ENCODE assay signal across 1 cellular context in the genomic region with DNA sequence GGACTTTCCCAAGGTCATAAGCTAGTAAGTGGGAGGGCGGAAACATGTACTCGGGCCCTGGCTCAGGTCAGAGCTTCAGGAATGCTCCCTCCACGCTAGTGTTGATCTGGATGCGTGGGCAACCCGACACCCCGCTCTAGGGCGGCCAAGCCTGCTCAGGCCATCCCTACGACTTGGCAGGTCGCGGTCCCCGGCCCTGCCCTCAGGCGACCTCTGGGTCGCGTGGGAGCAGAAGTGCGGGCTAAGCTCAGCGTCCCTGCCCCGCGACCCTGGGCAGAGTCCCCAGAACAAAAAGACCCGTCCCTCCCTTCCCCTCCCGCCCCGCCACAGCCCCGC.
TF ChIP-seq lines count a peak whose summit lies in the region.

No MANE protein-coding gene starts in this region.

TF ChIP-seq in HepG2, 621 proteins besides CTCF, POLR2A, EP300 and RAD21 (continued from another document and continues in another):
- TF ChIP-seq, protein P1, sequence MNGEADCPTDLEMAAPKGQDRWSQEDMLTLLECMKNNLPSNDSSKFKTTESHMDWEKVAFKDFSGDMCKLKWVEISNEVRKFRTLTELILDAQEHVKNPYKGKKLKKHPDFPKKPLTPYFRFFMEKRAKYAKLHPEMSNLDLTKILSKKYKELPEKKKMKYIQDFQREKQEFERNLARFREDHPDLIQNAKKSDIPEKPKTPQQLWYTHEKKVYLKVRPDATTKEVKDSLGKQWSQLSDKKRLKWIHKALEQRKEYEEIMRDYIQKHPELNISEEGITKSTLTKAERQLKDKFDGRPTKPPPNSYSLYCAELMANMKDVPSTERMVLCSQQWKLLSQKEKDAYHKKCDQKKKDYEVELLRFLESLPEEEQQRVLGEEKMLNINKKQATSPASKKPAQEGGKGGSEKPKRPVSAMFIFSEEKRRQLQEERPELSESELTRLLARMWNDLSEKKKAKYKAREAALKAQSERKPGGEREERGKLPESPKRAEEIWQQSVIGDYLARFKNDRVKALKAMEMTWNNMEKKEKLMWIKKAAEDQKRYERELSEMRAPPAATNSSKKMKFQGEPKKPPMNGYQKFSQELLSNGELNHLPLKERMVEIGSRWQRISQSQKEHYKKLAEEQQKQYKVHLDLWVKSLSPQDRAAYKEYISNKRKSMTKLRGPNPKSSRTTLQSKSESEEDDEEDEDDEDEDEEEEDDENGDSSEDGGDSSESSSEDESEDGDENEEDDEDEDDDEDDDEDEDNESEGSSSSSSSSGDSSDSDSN (CRISPR knock-in tag; IDR thresholded peaks at IDR 0.05) = peak; percentile 51; the same call in 1 of the 2 replicates
- TF ChIP-seq, protein P2, sequence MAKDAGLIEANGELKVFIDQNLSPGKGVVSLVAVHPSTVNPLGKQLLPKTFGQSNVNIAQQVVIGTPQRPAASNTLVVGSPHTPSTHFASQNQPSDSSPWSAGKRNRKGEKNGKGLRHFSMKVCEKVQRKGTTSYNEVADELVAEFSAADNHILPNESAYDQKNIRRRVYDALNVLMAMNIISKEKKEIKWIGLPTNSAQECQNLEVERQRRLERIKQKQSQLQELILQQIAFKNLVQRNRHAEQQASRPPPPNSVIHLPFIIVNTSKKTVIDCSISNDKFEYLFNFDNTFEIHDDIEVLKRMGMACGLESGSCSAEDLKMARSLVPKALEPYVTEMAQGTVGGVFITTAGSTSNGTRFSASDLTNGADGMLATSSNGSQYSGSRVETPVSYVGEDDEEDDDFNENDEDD (CRISPR knock-in tag; IDR thresholded peaks at IDR 0.05; ENCODE audit: borderline replicate concordance) = peak; percentile 48; the same call in 1 of the 2 replicates
- TF ChIP-seq ZNF768 (CRISPR knock-in tag; IDR thresholded peaks at IDR 0.05) (peak; percentile 33; the same call in 1 of the 2 replicates), EZH2 (conservative IDR thresholded peaks at IDR 0.05; ENCODE audit: low read depth, low read length) (no peak), TBL1XR1 (IDR thresholded peaks at IDR 0.05; ENCODE audit: borderline replicate concordance, low read length, partially characterized antibody) (peak; percentile 19), SOX13 (IDR thresholded peaks at IDR 0.05) (no peak), SOX13 (CRISPR knock-in tag; conservative IDR thresholded peaks at IDR 0.05 in 1 of 2, IDR thresholded peaks at IDR 0.05 in 1 of 2) (peak in 1 of 2 experiments; percentile 48; a peak in 1 of 4 replicates), AGO2 (optimal IDR thresholded peaks at IDR 0.05; ENCODE audit: low read depth, low read length) (peak; percentile 3), ZC3H4 (CRISPR knock-in tag; IDR thresholded peaks at IDR 0.05; ENCODE audit: borderline replicate concordance) (0 out of 2 replicates have a peak, but pooled peaks have one; percentile 33), ERF (CRISPR knock-in tag; IDR thresholded peaks at IDR 0.05) (0 out of 2 replicates have a peak, but pooled peaks have one; percentile 30), GATAD2A (CRISPR knock-in tag; IDR thresholded peaks at IDR 0.05) (peak; percentile 65), FOXA3 (CRISPR knock-in tag; IDR thresholded peaks at IDR 0.05) (no peak), DR1 (CRISPR knock-in tag; IDR thresholded peaks at IDR 0.05) (no peak), ZMYM4 (CRISPR knock-in tag; IDR thresholded peaks at IDR 0.05) (no peak), HIVEP1 (CRISPR knock-in tag; IDR thresholded peaks at IDR 0.05) (no peak), ZSCAN31 (CRISPR knock-in tag; IDR thresholded peaks at IDR 0.05; ENCODE audit: low read depth) (peak; percentile 72; the same call in 1 of the 2 replicates), SIX4 (CRISPR knock-in tag; IDR thresholded peaks at IDR 0.05) (peak; percentile 58; the same call in 1 of the 2 replicates), THAP11 (CRISPR knock-in tag; IDR thresholded peaks at IDR 0.05) (peak; percentile 45; the same call in 1 of the 2 replicates), NR2F1 (CRISPR knock-in tag; IDR thresholded peaks at IDR 0.05) (peak in 1 of 2 experiments; percentile 78; a peak in 2 of 4 replicates), PHF20 (CRISPR knock-in tag; IDR thresholded peaks at IDR 0.05) (0 out of 2 replicates have a peak, but pooled peaks have one; percentile 41), FOXK1 (CRISPR knock-in tag; IDR thresholded peaks at IDR 0.05; ENCODE audit: borderline replicate concordance, low read depth) (peak; percentile 38; the same call in 1 of the 2 replicates), SMAD3 (CRISPR knock-in tag; IDR thresholded peaks at IDR 0.05) (0 out of 2 replicates have a peak, but pooled peaks have one; percentile 55), ZFP37 (CRISPR knock-in tag; IDR thresholded peaks at IDR 0.05; ENCODE audit: borderline replicate concordance) (no peak), ZNF205 (CRISPR knock-in tag; IDR thresholded peaks at IDR 0.05) (0 out of 2 replicates have a peak, but pooled peaks have one; percentile 22), ZNF253 (CRISPR knock-in tag; IDR thresholded peaks at IDR 0.05; ENCODE audit: borderline replicate concordance) (no peak), CBX2 (IDR thresholded peaks at IDR 0.05; ENCODE audit: low read depth, low read length) (no peak), CBX2 (CRISPR knock-in tag; IDR thresholded peaks at IDR 0.05; ENCODE audit: low read depth) (no peak), GABPA (IDR thresholded peaks at IDR 0.05; ENCODE audit: low read depth, low read length) (no peak), GABPA (CRISPR knock-in tag; IDR thresholded peaks at IDR 0.05; ENCODE audit: low read depth) (peak; percentile 2; the same call in 1 of the 2 replicates), GATA4 (IDR thresholded peaks at IDR 0.05; ENCODE audit: borderline replicate concordance, low read depth) (no peak), ZNF331 (CRISPR knock-in tag; IDR thresholded peaks at IDR 0.05) (0 out of 2 replicates have a peak, but pooled peaks have one; percentile 12), ZNF20 (CRISPR knock-in tag; IDR thresholded peaks at IDR 0.05) (no peak), KDM2A (CRISPR knock-in tag; IDR thresholded peaks at IDR 0.05; ENCODE audit: borderline replicate concordance, low read depth) (no peak), ZBTB1 (CRISPR knock-in tag; IDR thresholded peaks at IDR 0.05; ENCODE audit: borderline replicate concordance) (peak; percentile 86; the same call in 1 of the 2 replicates), PPARG (CRISPR knock-in tag; conservative IDR thresholded peaks at IDR 0.05) (no peak), YY1 (IDR thresholded peaks at IDR 0.05; ENCODE audit: insufficient read depth, insufficient replicate concordance, low read depth, low read length) (peak; percentile 17), ESRRA (CRISPR knock-in tag; IDR thresholded peaks at IDR 0.05; ENCODE audit: low read depth) (peak; percentile 85), SETDB1 (CRISPR knock-in tag; IDR thresholded peaks at IDR 0.05; ENCODE audit: borderline replicate concordance) (no peak), ZNF232 (CRISPR knock-in tag; IDR thresholded peaks at IDR 0.05; ENCODE audit: borderline replicate concordance) (no peak), PAF1 (CRISPR knock-in tag; IDR thresholded peaks at IDR 0.05) (no peak), MEIS2 (CRISPR knock-in tag; IDR thresholded peaks at IDR 0.05) (no peak), NR1H2 (CRISPR knock-in tag; IDR thresholded peaks at IDR 0.05; ENCODE audit: borderline replicate concordance, low read depth) (no peak), HOXA3 (CRISPR knock-in tag; IDR thresholded peaks at IDR 0.05) (peak; percentile 24; the same call in 1 of the 2 replicates), ZBTB42 (CRISPR knock-in tag; IDR thresholded peaks at IDR 0.05) (no peak), HNRNPLL (IDR thresholded peaks at IDR 0.05; ENCODE audit: low read depth, low read length, poor library complexity, severe bottlenecking) (peak; percentile 56), ZNF674 (CRISPR knock-in tag; IDR thresholded peaks at IDR 0.05; ENCODE audit: low read depth) (0 out of 2 replicates have a peak, but pooled peaks have one; percentile 62)
- TF ChIP-seq, protein P3, sequence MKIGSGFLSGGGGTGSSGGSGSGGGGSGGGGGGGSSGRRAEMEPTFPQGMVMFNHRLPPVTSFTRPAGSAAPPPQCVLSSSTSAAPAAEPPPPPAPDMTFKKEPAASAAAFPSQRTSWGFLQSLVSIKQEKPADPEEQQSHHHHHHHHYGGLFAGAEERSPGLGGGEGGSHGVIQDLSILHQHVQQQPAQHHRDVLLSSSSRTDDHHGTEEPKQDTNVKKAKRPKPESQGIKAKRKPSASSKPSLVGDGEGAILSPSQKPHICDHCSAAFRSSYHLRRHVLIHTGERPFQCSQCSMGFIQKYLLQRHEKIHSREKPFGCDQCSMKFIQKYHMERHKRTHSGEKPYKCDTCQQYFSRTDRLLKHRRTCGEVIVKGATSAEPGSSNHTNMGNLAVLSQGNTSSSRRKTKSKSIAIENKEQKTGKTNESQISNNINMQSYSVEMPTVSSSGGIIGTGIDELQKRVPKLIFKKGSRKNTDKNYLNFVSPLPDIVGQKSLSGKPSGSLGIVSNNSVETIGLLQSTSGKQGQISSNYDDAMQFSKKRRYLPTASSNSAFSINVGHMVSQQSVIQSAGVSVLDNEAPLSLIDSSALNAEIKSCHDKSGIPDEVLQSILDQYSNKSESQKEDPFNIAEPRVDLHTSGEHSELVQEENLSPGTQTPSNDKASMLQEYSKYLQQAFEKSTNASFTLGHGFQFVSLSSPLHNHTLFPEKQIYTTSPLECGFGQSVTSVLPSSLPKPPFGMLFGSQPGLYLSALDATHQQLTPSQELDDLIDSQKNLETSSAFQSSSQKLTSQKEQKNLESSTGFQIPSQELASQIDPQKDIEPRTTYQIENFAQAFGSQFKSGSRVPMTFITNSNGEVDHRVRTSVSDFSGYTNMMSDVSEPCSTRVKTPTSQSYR (CRISPR knock-in tag; IDR thresholded peaks at IDR 0.05; ENCODE audit: borderline replicate concordance) = peak; percentile 40; the same call in 1 of the 2 replicates
- TF ChIP-seq, protein P4, sequence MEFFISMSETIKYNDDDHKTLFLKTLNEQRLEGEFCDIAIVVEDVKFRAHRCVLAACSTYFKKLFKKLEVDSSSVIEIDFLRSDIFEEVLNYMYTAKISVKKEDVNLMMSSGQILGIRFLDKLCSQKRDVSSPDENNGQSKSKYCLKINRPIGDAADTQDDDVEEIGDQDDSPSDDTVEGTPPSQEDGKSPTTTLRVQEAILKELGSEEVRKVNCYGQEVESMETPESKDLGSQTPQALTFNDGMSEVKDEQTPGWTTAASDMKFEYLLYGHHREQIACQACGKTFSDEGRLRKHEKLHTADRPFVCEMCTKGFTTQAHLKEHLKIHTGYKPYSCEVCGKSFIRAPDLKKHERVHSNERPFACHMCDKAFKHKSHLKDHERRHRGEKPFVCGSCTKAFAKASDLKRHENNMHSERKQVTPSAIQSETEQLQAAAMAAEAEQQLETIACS (CRISPR knock-in tag; IDR thresholded peaks at IDR 0.05) = no peak
- TF ChIP-seq, protein P5, sequence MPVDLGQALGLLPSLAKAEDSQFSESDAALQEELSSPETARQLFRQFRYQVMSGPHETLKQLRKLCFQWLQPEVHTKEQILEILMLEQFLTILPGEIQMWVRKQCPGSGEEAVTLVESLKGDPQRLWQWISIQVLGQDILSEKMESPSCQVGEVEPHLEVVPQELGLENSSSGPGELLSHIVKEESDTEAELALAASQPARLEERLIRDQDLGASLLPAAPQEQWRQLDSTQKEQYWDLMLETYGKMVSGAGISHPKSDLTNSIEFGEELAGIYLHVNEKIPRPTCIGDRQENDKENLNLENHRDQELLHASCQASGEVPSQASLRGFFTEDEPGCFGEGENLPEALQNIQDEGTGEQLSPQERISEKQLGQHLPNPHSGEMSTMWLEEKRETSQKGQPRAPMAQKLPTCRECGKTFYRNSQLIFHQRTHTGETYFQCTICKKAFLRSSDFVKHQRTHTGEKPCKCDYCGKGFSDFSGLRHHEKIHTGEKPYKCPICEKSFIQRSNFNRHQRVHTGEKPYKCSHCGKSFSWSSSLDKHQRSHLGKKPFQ (CRISPR knock-in tag; IDR thresholded peaks at IDR 0.05; ENCODE audit: insufficient replicate concordance) = no peak
- TF ChIP-seq, protein P6, sequence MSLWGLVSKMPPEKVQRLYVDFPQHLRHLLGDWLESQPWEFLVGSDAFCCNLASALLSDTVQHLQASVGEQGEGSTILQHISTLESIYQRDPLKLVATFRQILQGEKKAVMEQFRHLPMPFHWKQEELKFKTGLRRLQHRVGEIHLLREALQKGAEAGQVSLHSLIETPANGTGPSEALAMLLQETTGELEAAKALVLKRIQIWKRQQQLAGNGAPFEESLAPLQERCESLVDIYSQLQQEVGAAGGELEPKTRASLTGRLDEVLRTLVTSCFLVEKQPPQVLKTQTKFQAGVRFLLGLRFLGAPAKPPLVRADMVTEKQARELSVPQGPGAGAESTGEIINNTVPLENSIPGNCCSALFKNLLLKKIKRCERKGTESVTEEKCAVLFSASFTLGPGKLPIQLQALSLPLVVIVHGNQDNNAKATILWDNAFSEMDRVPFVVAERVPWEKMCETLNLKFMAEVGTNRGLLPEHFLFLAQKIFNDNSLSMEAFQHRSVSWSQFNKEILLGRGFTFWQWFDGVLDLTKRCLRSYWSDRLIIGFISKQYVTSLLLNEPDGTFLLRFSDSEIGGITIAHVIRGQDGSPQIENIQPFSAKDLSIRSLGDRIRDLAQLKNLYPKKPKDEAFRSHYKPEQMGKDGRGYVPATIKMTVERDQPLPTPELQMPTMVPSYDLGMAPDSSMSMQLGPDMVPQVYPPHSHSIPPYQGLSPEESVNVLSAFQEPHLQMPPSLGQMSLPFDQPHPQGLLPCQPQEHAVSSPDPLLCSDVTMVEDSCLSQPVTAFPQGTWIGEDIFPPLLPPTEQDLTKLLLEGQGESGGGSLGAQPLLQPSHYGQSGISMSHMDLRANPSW (CRISPR knock-in tag; IDR thresholded peaks at IDR 0.05; ENCODE audit: borderline replicate concordance) = 0 out of 2 replicates have a peak, but pooled peaks have one; percentile 37
- TF ChIP-seq, protein P7, sequence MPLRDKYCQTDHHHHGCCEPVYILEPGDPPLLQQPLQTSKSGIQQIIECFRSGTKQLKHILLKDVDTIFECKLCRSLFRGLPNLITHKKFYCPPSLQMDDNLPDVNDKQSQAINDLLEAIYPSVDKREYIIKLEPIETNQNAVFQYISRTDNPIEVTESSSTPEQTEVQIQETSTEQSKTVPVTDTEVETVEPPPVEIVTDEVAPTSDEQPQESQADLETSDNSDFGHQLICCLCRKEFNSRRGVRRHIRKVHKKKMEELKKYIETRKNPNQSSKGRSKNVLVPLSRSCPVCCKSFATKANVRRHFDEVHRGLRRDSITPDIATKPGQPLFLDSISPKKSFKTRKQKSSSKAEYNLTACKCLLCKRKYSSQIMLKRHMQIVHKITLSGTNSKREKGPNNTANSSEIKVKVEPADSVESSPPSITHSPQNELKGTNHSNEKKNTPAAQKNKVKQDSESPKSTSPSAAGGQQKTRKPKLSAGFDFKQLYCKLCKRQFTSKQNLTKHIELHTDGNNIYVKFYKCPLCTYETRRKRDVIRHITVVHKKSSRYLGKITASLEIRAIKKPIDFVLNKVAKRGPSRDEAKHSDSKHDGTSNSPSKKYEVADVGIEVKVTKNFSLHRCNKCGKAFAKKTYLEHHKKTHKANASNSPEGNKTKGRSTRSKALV (CRISPR knock-in tag; IDR thresholded peaks at IDR 0.05) = no peak
- TF ChIP-seq, protein P8, sequence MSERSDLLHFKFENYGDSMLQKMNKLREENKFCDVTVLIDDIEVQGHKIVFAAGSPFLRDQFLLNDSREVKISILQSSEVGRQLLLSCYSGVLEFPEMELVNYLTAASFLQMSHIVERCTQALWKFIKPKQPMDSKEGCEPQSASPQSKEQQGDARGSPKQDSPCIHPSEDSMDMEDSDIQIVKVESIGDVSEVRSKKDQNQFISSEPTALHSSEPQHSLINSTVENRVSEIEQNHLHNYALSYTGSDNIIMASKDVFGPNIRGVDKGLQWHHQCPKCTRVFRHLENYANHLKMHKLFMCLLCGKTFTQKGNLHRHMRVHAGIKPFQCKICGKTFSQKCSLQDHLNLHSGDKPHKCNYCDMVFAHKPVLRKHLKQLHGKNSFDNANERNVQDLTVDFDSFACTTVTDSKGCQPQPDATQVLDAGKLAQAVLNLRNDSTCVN (CRISPR knock-in tag; IDR thresholded peaks at IDR 0.05; ENCODE audit: borderline replicate concordance) = no peak
